Comparison of ENCODE assay signal across 2 cellular contexts in the genomic region with DNA sequence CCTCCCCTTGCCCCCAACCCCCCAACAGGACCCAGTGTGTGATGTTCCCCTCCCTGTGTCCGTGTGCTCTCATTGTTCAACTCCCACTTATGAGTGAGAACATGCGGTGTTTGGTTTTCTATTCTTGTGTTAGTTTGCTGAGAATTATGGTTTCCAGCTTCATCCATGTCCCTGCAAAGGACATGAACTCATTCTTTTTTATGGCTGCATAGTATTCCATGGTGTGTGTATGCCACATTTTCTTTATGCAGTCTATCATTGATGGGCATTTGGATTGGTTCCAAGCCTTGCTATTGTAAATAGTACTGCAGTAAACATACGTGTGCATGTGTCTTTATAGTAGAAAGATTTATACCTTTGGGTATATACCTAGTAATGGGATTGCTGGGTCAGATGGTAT. TPM values are rescaled to one million over a fixed set of nuclear protein-coding genes. Genes with fewer than 3 reads are reported as not detected.
"Had no signal": no experiment of that assay in that cellular context is flagged by ENCODE, and none has a peak within 500 bp of the region (broad histone marks: within the 10 kb centered on the region; RNA-seq: fewer than 3 reads in every experiment).

No MANE protein-coding gene starts in this region.

RNA-seq across cellular contexts. Expression of a gene that starts 44.3 kb away (rescaled TPM):
- total RNA-seq: OCI-LY7, PC-9 had no signal
